ENCODE assay signal across 9 cellular contexts in genomic region chr10:86945361-86946214, GRCh38. TPM values are rescaled to one million over a fixed set of nuclear protein-coding genes. Genes with fewer than 3 reads are reported as not detected.
A peak's percentile ranks its signal among the peaks of the same experiment; 100 is the strongest.
DNase-seq lines count a peak whose midpoint lies in the region; ATAC-seq and TF ChIP-seq lines count a peak whose summit lies in the region.
"Had no signal": no experiment of that assay in that cellular context is flagged by ENCODE, and none has a peak within 500 bp of the region (broad histone marks: within the 10 kb centered on the region; RNA-seq: fewer than 3 reads in every experiment).

No MANE protein-coding gene starts in this region.

- H4K20me1 ChIP-seq in GM23338 (replicated peaks; ENCODE audit: insufficient read depth) = no peaks in the 10 kb centered on the region

- DNase-seq in GM23338 (ENCODE audit: low spot score) (peak; percentile 89), heart right ventricle (peak in 1 of 2 donors; percentile 21), DMS79 treated with DMSO at 0.1 percent for 48 hours (lab: John Stamatoyannopoulos, UW) (no peak), GOT3 (lab: John Stamatoyannopoulos, UW) (no peak)

- intact Hi-C loops in heart right ventricle (cut with DNase I) = no loop called here

- H3K27me3 Mint-ChIP-seq in GM23338 (ENCODE audit: insufficient read depth, low read depth, poor library complexity) = peaks cover 23% of the 10 kb centered on the region

- ATAC-seq in GM23338 (peak; percentile 84), heart right ventricle (peak in 5 of 8 donors; percentile 38 to 55 (median 44)), HG02763 (IDR thresholded peaks at IDR 0.05; ENCODE audit: unreplicated experiment) (no peak), HG03565 (IDR thresholded peaks at IDR 0.05; ENCODE audit: unreplicated experiment) (no peak)

- peaks cover 16% of the 10 kb centered on the region for H3K4me1 Mint-ChIP-seq in GM23338

- TF ChIP-seq CTCF in GM23338 (conservative IDR thresholded peaks at IDR 0.05; ENCODE audit: low read depth in 2 of 2) (peak; percentile 74 to 86), VCaP (conservative IDR thresholded peaks at IDR 0.05) (peak; percentile 32; the same call in 1 of the 2 replicates), heart right ventricle (IDR thresholded peaks at IDR 0.05) (peak in 7 of 9 donors; percentile 24 to 54 (median 43))

- H3K4me3 Mint-ChIP-seq in GM23338 = no peak overlapping the region

- H3K27ac ChIP-seq in GM23338 (ENCODE audit: low read depth) (no peak overlapping the region), VCaP (no peak overlapping the region), heart right ventricle (peak overlapping the region in 5 of 10 donors; percentile 7 to 35 (median 26)), skeletal muscle tissue (ENCODE audit: low read depth, low read length) (no peak overlapping the region)

- H3K27me3 ChIP-seq in GM23338 (ENCODE audit: insufficient read depth) (peaks cover 8% of the 10 kb centered on the region; the same call in 1 of the 2 replicates), heart right ventricle (no peaks in the 10 kb centered on the region), skeletal muscle tissue (ENCODE audit: control insufficient read depth in 3 of 3, insufficient read depth in 3 of 3, low read length in 3 of 3) (peaks cover 4 to 13% (median 7%) of the 10 kb centered on the region in 3 donors)

- peak overlapping the region; percentile 91 for H2AFZ ChIP-seq in GM23338

- H3K9ac ChIP-seq in skeletal muscle tissue (ENCODE audit: low read depth in 1 of 3, low read length in 3 of 3) = peak overlapping the region in 1 of 3 donors; percentile 50

- H3K4me1 ChIP-seq in GM23338 (ENCODE audit: insufficient read depth) (peaks cover 9% of the 10 kb centered on the region), heart right ventricle (peaks cover 6 to 73% (median 36%) of the 10 kb centered on the region in 9 donors), skeletal muscle tissue (ENCODE audit: control insufficient read depth in 3 of 3, insufficient read depth in 3 of 3, low read length in 3 of 3) (peaks cover 37 to 41% (median 37%) of the 10 kb centered on the region in 3 donors)

- H3K4me3 ChIP-seq in GM23338 (no peak overlapping the region), heart right ventricle (no peak overlapping the region), skeletal muscle tissue (ENCODE audit: low read length in 3 of 3) (peak overlapping the region in 2 of 3 donors; percentile 7 to 22)

- H3K36me3 Mint-ChIP-seq in GM23338 (ENCODE audit: low read depth) = peaks cover 8% of the 10 kb centered on the region; the same call in 2 of the 3 replicates
- H3K36me3 Mint-ChIP-seq: activated naive CD4-positive, alpha-beta T cell treated with anti-CD3 and anti-CD28 coated beads, Interleukin-2, amount 50 U/mL, for 72 hours had no signal

- H3K9me3 Mint-ChIP-seq in GM23338 = peaks cover 5% of the 10 kb centered on the region

- no peaks in the 10 kb centered on the region for H3K79me2 ChIP-seq in GM23338 (replicated peaks; ENCODE audit: insufficient read depth)

- no peaks in the 10 kb centered on the region for H3K36me3 ChIP-seq in GM23338 (ENCODE audit: insufficient read depth)
- H3K36me3 ChIP-seq in heart right ventricle = peaks cover 0 to 66% (median 8%) of the 10 kb centered on the region in 9 donors
- peaks cover 0 to 12% (median 5%) of the 10 kb centered on the region in 3 donors for H3K36me3 ChIP-seq in skeletal muscle tissue (ENCODE audit: control insufficient read depth in 3 of 3, insufficient read depth in 3 of 3, low read length in 3 of 3)

- H3K27ac Mint-ChIP-seq in GM23338 = no peak overlapping the region
- H3K27ac Mint-ChIP-seq: activated naive CD4-positive, alpha-beta T cell treated with anti-CD3 and anti-CD28 coated beads, Interleukin-2, amount 50 U/mL, for 72 hours had no signal

- no peaks in the 10 kb centered on the region for H3F3A ChIP-seq in GM23338 (replicated peaks; ENCODE audit: low read depth)

- no peaks in the 10 kb centered on the region for H3K9me2 ChIP-seq in GM23338 (ENCODE audit: insufficient read depth)

- no peaks in the 10 kb centered on the region for H3K9me3 ChIP-seq in heart right ventricle
- H3K9me3 ChIP-seq in skeletal muscle tissue (ENCODE audit: control insufficient read depth in 3 of 3, low read length in 3 of 3) = no peaks in the 10 kb centered on the region

- 55 to 62% methylated on average over 18 of the region's 18 CpGs for WGBS in heart right ventricle, 2 donors

- H3K4me2 ChIP-seq in GM23338 = no peak overlapping the region

TF ChIP-seq in GM23338, 12 proteins besides CTCF, POLR2A, EP300 and RAD21 (continues in another document):
- TF ChIP-seq STAT1 (IDR thresholded peaks at IDR 0.05; ENCODE audit: unreplicated experiment) = no peak
- no peak for TF ChIP-seq CREB1 (CRISPR knock-in tag; IDR thresholded peaks at IDR 0.05; ENCODE audit: low read depth)
- TF ChIP-seq ZNF114 (CRISPR knock-in tag; IDR thresholded peaks at IDR 0.05) = no peak
- no peak for TF ChIP-seq ZNF462 (CRISPR knock-in tag; IDR thresholded peaks at IDR 0.05)
- TF ChIP-seq NANOG (IDR thresholded peaks at IDR 0.05; ENCODE audit: borderline replicate concordance) = no peak
- no peak for TF ChIP-seq EZH2phosphoT487 (IDR thresholded peaks at IDR 0.05; ENCODE audit: unreplicated experiment)
- no peak for TF ChIP-seq EZH2 (IDR thresholded peaks at IDR 0.05; ENCODE audit: low read depth, unreplicated experiment)

RNA-seq across cellular contexts. Expression of gene MMRN2, which starts 11.8 kb away (rescaled TPM):
- 1.0 and 2.4 TPM in 2 replicates for total RNA-seq in GM23338 (2014; rRNA removed; shearing (Covaris generic))
- polyA plus RNA-seq in GM23338 (2016; fragmentation: Nextera tagmentation; extraction: Ambion mirVana) = 0.32 and 0.70 TPM in 2 replicates
- total RNA-seq in heart right ventricle = 10 to 100 TPM; 23.4 to 43.2 (median 36.2) TPM
- polyA plus RNA-seq in heart right ventricle = 10 to 100 TPM; 22.5 to 31.7 TPM
- 25.6 TPM for total RNA-seq in skeletal muscle tissue
- total RNA-seq: activated naive CD4-positive, alpha-beta T cell treated with anti-CD3 and anti-CD28 coated beads, Interleukin-2, amount 50 U/mL, for 72 hours had no signal

RNA-seq across cellular contexts. Expression of gene SNCG, which starts 12.8 kb away (rescaled TPM):
- 4.0 and 9.6 TPM in 2 replicates for total RNA-seq in GM23338 (2014; rRNA removed; shearing (Covaris generic))
- polyA plus RNA-seq in GM23338 (2016; fragmentation: Nextera tagmentation; extraction: Ambion mirVana) = 17.0 and 18.5 TPM in 2 replicates
- 10 to 100 TPM in 9 of 10 donors, 1 to 10 TPM in 1; 9.4 to 21.4 (median 12.6) TPM for total RNA-seq in heart right ventricle
- polyA plus RNA-seq in heart right ventricle = 10 to 100 TPM; 35.2 to 68.0 TPM
- total RNA-seq in skeletal muscle tissue = 4.2 TPM

RNA-seq across cellular contexts. Expression of gene ADIRF, which starts 22.7 kb away (rescaled TPM):
- not detected in 2 replicates for total RNA-seq in GM23338 (2014; rRNA removed; shearing (Covaris generic))
- polyA plus RNA-seq in GM23338 (2016; fragmentation: Nextera tagmentation; extraction: Ambion mirVana) = 0.66 and 1.7 TPM in 2 replicates
- 100 to 1,000 TPM in 1 of 10 donors, 10 to 100 TPM in 9; 18.5 to 113 (median 40.4) TPM for total RNA-seq in heart right ventricle
- polyA plus RNA-seq in heart right ventricle = 100 to 1,000 TPM; 174 to 234 TPM
- 11.5 TPM for total RNA-seq in skeletal muscle tissue
- total RNA-seq: activated naive CD4-positive, alpha-beta T cell treated with anti-CD3 and anti-CD28 coated beads, Interleukin-2, amount 50 U/mL, for 72 hours had no signal

Comparison
In these comparisons a context has a peak if more than half of its experiments do, and no peak if none do; other contexts are left out.
1. ATAC-seq: peak in GM23338 (single experiment) and heart right ventricle (5 of 8); none in HG02763 (single experiment) and HG03565 (single experiment).
2. H3K4me3 ChIP-seq: peak in skeletal muscle tissue (2 of 3); none in GM23338 (single experiment) and heart right ventricle (0 of 10).
3. RNA of gene ADIRF, which starts 22.7 kb away (total RNA-seq): 18.5 to 113 TPM in heart right ventricle and 11.5 TPM in skeletal muscle tissue (single experiment); not detected in GM23338; every median in the first group is over 10 times any median in the second.
4. Peak in every context shown above with its lines, with median percentiles within 50 percentile points of each other: CTCF ChIP-seq.